In the genomic region with DNA sequence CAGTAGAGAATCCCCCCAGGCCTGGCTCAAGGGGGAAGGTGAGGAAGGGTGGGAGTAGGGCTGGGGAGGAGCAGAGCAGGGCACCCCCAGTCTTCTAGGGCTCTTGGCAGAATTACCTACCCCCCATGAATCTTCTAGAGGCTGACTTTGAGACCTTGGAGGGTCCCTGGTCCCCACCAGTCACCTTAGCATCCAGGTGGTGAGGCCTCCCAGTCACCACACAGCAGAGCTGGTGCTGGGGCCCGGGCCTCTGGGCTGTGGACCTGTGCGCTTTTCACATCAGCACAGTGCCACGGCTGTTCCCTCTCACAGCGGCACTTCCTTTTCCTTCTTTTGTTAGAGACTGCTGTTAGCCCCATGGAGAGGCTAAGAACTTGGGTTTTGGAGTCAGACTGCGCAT, we compare ENCODE assay signal across 19 cellular contexts.
DNase-seq lines count a peak whose midpoint lies in the region; ATAC-seq and TF ChIP-seq lines count a peak whose summit lies in the region.
"Had no signal": no experiment of that assay in that cellular context is flagged by ENCODE, and none has a peak within 500 bp of the region (broad histone marks: within the 10 kb centered on the region; RNA-seq: fewer than 3 reads in every experiment).

No MANE protein-coding gene starts in this region.

- H3K4me3 Mint-ChIP-seq in activated CD4-positive, alpha-beta T cell treated with anti-CD3 and anti-CD28 coated beads, Interleukin-2, amount 10 ng/mL, durations not matched to agents 24 days and 14 days: no peak overlapping the region
- H3K4me3 Mint-ChIP-seq in activated CD8-positive, alpha-beta T cell treated with anti-CD3 and anti-CD28 coated beads, Interleukin-2, amount 10 ng/mL, durations not matched to agents 7 days and 5 days: no peak overlapping the region
- H3K4me3 Mint-ChIP-seq: B cell; CD4-positive, alpha-beta T cell; CD8-positive, alpha-beta T cell had no signal

- POLR2A ChIA-PET in activated CD8-positive, alpha-beta T cell treated with anti-CD3 and anti-CD28 coated beads, Interleukin-2, amount 10 ng/mL, durations not matched to agents 7 days and 5 days (lab: Charles Lee): interaction anchor here (0.5 kb wide), 1 partner anchor 196 kb away, joined by 3 read pairs; no protein-coding TSS in a partner anchor

- CTCF ChIA-PET in activated CD8-positive, alpha-beta T cell treated with anti-CD3 and anti-CD28 coated beads, Interleukin-2, amount 10 ng/mL, durations not matched to agents 7 days and 5 days (lab: Charles Lee): no interaction called here

- TF ChIP-seq POLR2A in esophagus muscularis mucosa (IDR thresholded peaks at IDR 0.05; ENCODE audit: low read depth): no peak

- H3K9me3 ChIP-seq in right atrium auricular region (no peaks in the 10 kb centered on the region), esophagus muscularis mucosa (no peaks in the 10 kb centered on the region)
- H3K9me3 ChIP-seq: A549; BLaER1 treated with 17β-estradiol and CSF1 and Interleukin-3, amounts not matched to agents 10 nM and 100 nM; Caco-2 had no signal

- no peak for ATAC-seq in Right ventricle myocardium superior (ENCODE audit: poor library complexity)
- ATAC-seq in activated CD8-positive, alpha-beta T cell treated with anti-CD3 and anti-CD28 coated beads, Interleukin-2, amount 10 ng/mL, durations not matched to agents 7 days and 5 days: no peak
- ATAC-seq: A549; CD8-positive, alpha-beta T cell had no signal

- no peaks in the 10 kb centered on the region for H3K9me3 Mint-ChIP-seq in activated CD4-positive, alpha-beta T cell treated with anti-CD3 and anti-CD28 coated beads, Interleukin-2, amount 10 ng/mL, durations not matched to agents 24 days and 14 days
- no peaks in the 10 kb centered on the region for H3K9me3 Mint-ChIP-seq in activated CD8-positive, alpha-beta T cell treated with anti-CD3 and anti-CD28 coated beads, Interleukin-2, amount 10 ng/mL, durations not matched to agents 7 days and 5 days (ENCODE audit: insufficient read depth)
- H3K9me3 Mint-ChIP-seq: CD4-positive, alpha-beta T cell; CD8-positive, alpha-beta T cell had no signal

- H3K4me1 Mint-ChIP-seq in activated CD4-positive, alpha-beta T cell treated with anti-CD3 and anti-CD28 coated beads, Interleukin-2, amount 10 ng/mL, durations not matched to agents 24 days and 14 days: no peaks in the 10 kb centered on the region
- no peaks in the 10 kb centered on the region for H3K4me1 Mint-ChIP-seq in activated CD8-positive, alpha-beta T cell treated with anti-CD3 and anti-CD28 coated beads, Interleukin-2, amount 10 ng/mL, durations not matched to agents 7 days and 5 days (ENCODE audit: low read depth)
- H3K4me1 Mint-ChIP-seq: B cell had no signal

- H3K27me3 Mint-ChIP-seq in activated CD4-positive, alpha-beta T cell treated with anti-CD3 and anti-CD28 coated beads, Interleukin-2, amount 10 ng/mL, durations not matched to agents 24 days and 14 days: peaks cover 8% of the 10 kb centered on the region
- peaks cover 6% of the 10 kb centered on the region for H3K27me3 Mint-ChIP-seq in activated CD8-positive, alpha-beta T cell treated with anti-CD3 and anti-CD28 coated beads, Interleukin-2, amount 10 ng/mL, durations not matched to agents 7 days and 5 days (ENCODE audit: low read depth)
- H3K27me3 Mint-ChIP-seq: CD4-positive, alpha-beta T cell had no signal

- TF ChIP-seq CTCF in right atrium auricular region (IDR thresholded peaks at IDR 0.05): no peak
- no peak for TF ChIP-seq CTCF in esophagus muscularis mucosa (IDR thresholded peaks at IDR 0.05)

- H3K27ac ChIP-seq in right atrium auricular region (no peak overlapping the region), esophagus muscularis mucosa (replicated peaks in 1 of 4) (no peak overlapping the region)
- H3K27ac ChIP-seq: 22Rv1; A549; BLaER1 treated with 17β-estradiol and CSF1 and Interleukin-3, amounts not matched to agents 10 nM and 100 nM; C4-2B had no signal

- H3K4me1 ChIP-seq in right atrium auricular region (no peaks in the 10 kb centered on the region), esophagus muscularis mucosa (no peaks in the 10 kb centered on the region)
- H3K4me1 ChIP-seq: A549 had no signal

- H3K36me3 Mint-ChIP-seq in activated CD4-positive, alpha-beta T cell treated with anti-CD3 and anti-CD28 coated beads, Interleukin-2, amount 10 ng/mL, durations not matched to agents 24 days and 14 days (ENCODE audit: low read depth): no peaks in the 10 kb centered on the region
- H3K36me3 Mint-ChIP-seq in activated CD8-positive, alpha-beta T cell treated with anti-CD3 and anti-CD28 coated beads, Interleukin-2, amount 10 ng/mL, durations not matched to agents 7 days and 5 days (ENCODE audit: low read depth): no peaks in the 10 kb centered on the region
- H3K36me3 Mint-ChIP-seq: CD8-positive, alpha-beta T cell had no signal

- intact Hi-C loops in activated CD4-positive, alpha-beta T cell treated with anti-CD3 and anti-CD28 coated beads, Interleukin-2, amount 10 ng/mL, durations not matched to agents 24 days and 14 days (cut with micrococcal nuclease): no loop called here
- intact Hi-C loops in Right ventricle myocardium superior (cut with DNase I) (no loop called here), esophagus muscularis mucosa (cut with DNase I) (no loop called here)

- H3K27me3 ChIP-seq in right atrium auricular region (no peaks in the 10 kb centered on the region), esophagus muscularis mucosa (peaks cover 0 to 17% (median 0%) of the 10 kb centered on the region in 4 donors)
- H3K27me3 ChIP-seq: BLaER1 treated with 17β-estradiol and CSF1 and Interleukin-3, amounts not matched to agents 10 nM and 100 nM had no signal

- TF ChIP-seq EP300 in esophagus muscularis mucosa (IDR thresholded peaks at IDR 0.05): no peak

- H3K36me3 ChIP-seq in right atrium auricular region (no peaks in the 10 kb centered on the region), esophagus muscularis mucosa (no peaks in the 10 kb centered on the region)
- H3K36me3 ChIP-seq: BLaER1 treated with 17β-estradiol and CSF1 and Interleukin-3, amounts not matched to agents 10 nM and 100 nM had no signal

- H3K27ac Mint-ChIP-seq in activated CD4-positive, alpha-beta T cell treated with anti-CD3 and anti-CD28 coated beads, Interleukin-2, amount 10 ng/mL, durations not matched to agents 24 days and 14 days: no peak overlapping the region
- H3K27ac Mint-ChIP-seq in activated CD8-positive, alpha-beta T cell treated with anti-CD3 and anti-CD28 coated beads, Interleukin-2, amount 10 ng/mL, durations not matched to agents 7 days and 5 days: no peak overlapping the region
- H3K27ac Mint-ChIP-seq: B cell; CD4-positive, alpha-beta T cell; CD8-positive, alpha-beta T cell had no signal

- 87% methylated on average over 5 of the region's 5 CpGs for WGBS in esophagus muscularis mucosa

- H3K4me3 ChIP-seq in right atrium auricular region: no peak overlapping the region
- no peak overlapping the region for H3K4me3 ChIP-seq in esophagus muscularis mucosa
- H3K4me3 ChIP-seq: A549; BLaER1 treated with 17β-estradiol and CSF1 and Interleukin-3, amounts not matched to agents 10 nM and 100 nM had no signal

- DNase-seq in activated CD4-positive, alpha-beta T cell treated with anti-CD3 and anti-CD28 coated beads, Interleukin-2, amount 10 ng/mL, durations not matched to agents 24 days and 14 days: peak; percentile 40
- no peak for DNase-seq in activated CD4-positive, alpha-beta T cell treated with anti-CD3 and anti-CD28 coated beads, Interleukin-2, amount 50 U/mL, for 48 hours
- DNase-seq in right atrium auricular region (ENCODE audit: low spot score) (peak; percentile 23), Right ventricle myocardium superior (no peak), esophagus muscularis mucosa (ENCODE audit: extremely low spot score) (peak; percentile 60), kidney tubule cell (ENCODE audit: low spot score) (no peak)
- no peak for DNase-seq in activated CD8-positive, alpha-beta T cell treated with anti-CD3 and anti-CD28 coated beads, Interleukin-2, amount 10 ng/mL, durations not matched to agents 7 days and 5 days
- DNase-seq: AML-193; Caco-2; Calu3; CD4-positive, alpha-beta T cell; CD8-positive, alpha-beta T cell; DMS79 treated with DMSO at 0.1 percent for 48 hours; GF-D8 had no signal

Comparison
In these comparisons a context has a peak if more than half of its experiments do, and no peak if none do; other contexts are left out.
1. DNase-seq: peak in activated CD4-positive, alpha-beta T cell treated with anti-CD3 and anti-CD28 coated beads, Interleukin-2, amount 10 ng/mL, durations not matched to agents 24 days and 14 days (single experiment), right atrium auricular region (single experiment) and esophagus muscularis mucosa (single experiment); none in activated CD4-positive, alpha-beta T cell treated with anti-CD3 and anti-CD28 coated beads, Interleukin-2, amount 50 U/mL, for 48 hours (0 of 2), Right ventricle myocardium superior (single experiment), activated CD8-positive, alpha-beta T cell treated with anti-CD3 and anti-CD28 coated beads, Interleukin-2, amount 10 ng/mL, durations not matched to agents 7 days and 5 days (single experiment) and kidney tubule cell (single experiment).